Comparison of ENCODE assay signal across 8 cellular contexts in the genomic region with DNA sequence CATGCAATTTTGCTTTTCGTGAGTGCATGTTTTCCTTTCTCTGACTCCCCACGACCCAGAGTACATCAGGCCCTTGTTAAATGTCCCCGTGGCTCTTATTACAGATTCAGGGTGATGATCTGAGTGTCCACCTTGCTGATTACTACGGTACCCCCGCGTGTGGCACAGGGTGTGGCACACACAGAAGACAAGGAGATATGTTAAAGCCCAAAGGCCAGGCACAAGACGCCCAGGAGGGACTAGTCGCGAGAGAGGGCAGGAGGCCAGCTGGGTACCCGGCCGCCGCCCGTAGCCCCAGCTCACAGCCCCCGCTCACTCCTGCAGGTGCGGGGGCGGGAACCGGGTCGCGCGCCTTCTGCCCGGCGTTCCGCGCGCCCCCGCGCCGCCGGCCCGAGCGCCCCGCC. TPM values are rescaled to one million over a fixed set of nuclear protein-coding genes. Genes with fewer than 3 reads are reported as not detected.
DNase-seq lines count a peak whose midpoint lies in the region; ATAC-seq and TF ChIP-seq lines count a peak whose summit lies in the region.

No MANE protein-coding gene starts in this region.

- H3K36me3 ChIP-seq in left ventricle myocardium inferior (no peaks in the 10 kb centered on the region), kidney epithelial cell (ENCODE audit: control insufficient read depth, insufficient read depth, low read length) (no peaks in the 10 kb centered on the region), testis (ENCODE audit: low read depth, missing control alignments) (no peaks in the 10 kb centered on the region)

- no peak for TF ChIP-seq CTCF in left ventricle myocardium inferior (IDR thresholded peaks at IDR 0.05; ENCODE audit: borderline replicate concordance)
- TF ChIP-seq CTCF in kidney epithelial cell (IDR thresholded peaks at IDR 0.05; ENCODE audit: insufficient read depth, low read length, poor library complexity, severe bottlenecking), result no peak
- no peak for TF ChIP-seq CTCF in testis (IDR thresholded peaks at IDR 0.05)

- no peaks in the 10 kb centered on the region for H3K9me3 Mint-ChIP-seq in activated T-helper 17 cell treated with anti-CD3 and anti-CD28 coated beads, Interleukin-2, amount 50 U/mL, for 72 hours

- H3K27ac Mint-ChIP-seq in activated T-helper 17 cell treated with anti-CD3 and anti-CD28 coated beads, Interleukin-2, amount 50 U/mL, for 72 hours, result peak overlapping the region; percentile 74

- no peaks in the 10 kb centered on the region for H3K36me3 Mint-ChIP-seq in activated T-helper 17 cell treated with anti-CD3 and anti-CD28 coated beads, Interleukin-2, amount 50 U/mL, for 72 hours (ENCODE audit: low read depth)

- peak overlapping the region; percentile 81 for H3K4me3 Mint-ChIP-seq in activated T-helper 17 cell treated with anti-CD3 and anti-CD28 coated beads, Interleukin-2, amount 50 U/mL, for 72 hours

- peaks cover 23% of the 10 kb centered on the region for H3K4me1 Mint-ChIP-seq in activated T-helper 17 cell treated with anti-CD3 and anti-CD28 coated beads, Interleukin-2, amount 50 U/mL, for 72 hours

- H3K27ac ChIP-seq in left ventricle myocardium inferior (replicated peaks) (peak overlapping the region; percentile 96), testis (peak overlapping the region; percentile 53 to 88)

- 2 to 3% methylated on average over 7 to 9 of the region's 32 CpGs for whole genome bisulfite sequencing in testis, 2 donors

- H3K9me3 ChIP-seq in left ventricle myocardium inferior (replicated peaks), result no peaks in the 10 kb centered on the region
- no peaks in the 10 kb centered on the region for H3K9me3 ChIP-seq in testis

- no peaks in the 10 kb centered on the region for H3K27me3 Mint-ChIP-seq in activated T-helper 17 cell treated with anti-CD3 and anti-CD28 coated beads, Interleukin-2, amount 50 U/mL, for 72 hours

- peaks cover 24% of the 10 kb centered on the region for H3K4me1 ChIP-seq in left ventricle myocardium inferior
- H3K4me1 ChIP-seq in testis, result no peaks in the 10 kb centered on the region

- no peaks in the 10 kb centered on the region for H3K27me3 ChIP-seq in left ventricle myocardium inferior (ENCODE audit: low read depth)
- no peaks in the 10 kb centered on the region for H3K27me3 ChIP-seq in kidney epithelial cell (ENCODE audit: control insufficient read depth, insufficient read depth, low read length)
- H3K27me3 ChIP-seq in testis, result no peaks in the 10 kb centered on the region

- intact Hi-C loops in left ventricle myocardium inferior (cut with micrococcal nuclease) (no loop called here), cardiac septum (cut with DNase I) (loop anchor here (5.0 kb wide), 1 partner anchor 256 kb away; the partner anchor contains the start of gene KIF11), testis (cut with DNase I; ENCODE audit: low total_unique reads) (no loop called here)

- ATAC-seq in activated T-helper 17 cell treated with anti-CD3 and anti-CD28 coated beads, Interleukin-2, amount 50 U/mL, for 72 hours (replicated peaks), result peak; percentile 57
- ATAC-seq in HG02840 (IDR thresholded peaks at IDR 0.05; ENCODE audit: low FRiP score, unreplicated experiment), result no peak
- no peak for ATAC-seq in GM21515 (IDR thresholded peaks at IDR 0.05; ENCODE audit: unreplicated experiment)

- TF ChIP-seq POLR2A in testis (IDR thresholded peaks at IDR 0.05), result no peak

- H3K4me3 ChIP-seq in left ventricle myocardium inferior (peak overlapping the region; percentile 94), kidney epithelial cell (ENCODE audit: low read depth, low read length) (peak overlapping the region; percentile 85), testis (peak overlapping the region; percentile 84 to 94)

- DNase-seq in left ventricle myocardium inferior (no peak), cardiac septum (ENCODE audit: low spot score) (no peak), kidney epithelial cell (ENCODE audit: low read depth) (no peak), testis (no peak), activated gamma-delta T cell treated with Interleukin-2 at 50 U/mL for 16 hours (no peak)

RNA-seq across cellular contexts. Expression of gene EXOC6, which starts 0.3 kb away (rescaled TPM):
- total RNA-seq in left ventricle myocardium inferior, result 17.2 TPM
- 9.9 TPM for total RNA-seq in cardiac septum
- total RNA-seq in activated T-helper 17 cell treated with anti-CD3 and anti-CD28 coated beads, Interleukin-2, amount 50 U/mL, for 72 hours, result 10 to 100 TPM in 1 of 2 donors, 1 to 10 TPM in 1; 9.8 to 12.1 TPM
- 6.2 and 10.5 TPM in 2 replicates for total RNA-seq in kidney epithelial cell
- 10 to 100 TPM; 28.0 to 38.5 TPM for total RNA-seq in testis
- polyA plus RNA-seq in testis (ENCODE audit: insufficient read depth, low read depth, low replicate concordance), result 13.3 TPM
